35 cellular contexts compared by ENCODE assay signal in genomic region chr1:180551997-180552396, GRCh38. TPM values are rescaled to one million over a fixed set of nuclear protein-coding genes. Genes with fewer than 3 reads are reported as not detected.
"Had no signal": no experiment of that assay in that cellular context is flagged by ENCODE, and none has a peak within 500 bp of the region (broad histone marks: within the 10 kb centered on the region; RNA-seq: fewer than 3 reads in every experiment).

No MANE protein-coding gene starts in this region.

- H2AFZ ChIP-seq: hepatocyte had no signal

- H3K4me1 ChIP-seq: foreskin keratinocyte, gastroesophageal sphincter, prostate gland, spleen, tibial nerve, upper lobe of right lung, uterus had no signal

- H3K36me3 Mint-ChIP-seq: memory B cell; natural killer cell treated with Interleukin-12 subunit alpha and Interleukin-12 subunit beta and Interleukin-15 and Interleukin-18, amount 100 ng/mL, for 72 hours; stimulated activated naive B cell treated with anti-CD40 and anti-IgM and Interleukin-4, amounts not matched to agents 10 μg/mL and 1 μg/mL and 100 μg/mL, for 72 hours had no signal

- H3K27me3 ChIP-seq: esophagus muscularis mucosa, foreskin keratinocyte, gastroesophageal sphincter, heart left ventricle, hepatocyte, spleen, tibial nerve, upper lobe of right lung, uterus had no signal

- H3K4me1 Mint-ChIP-seq: memory B cell; naive B cell; stimulated activated naive B cell treated with anti-CD40 and anti-IgM and Interleukin-4, amounts not matched to agents 10 μg/mL and 1 μg/mL and 100 μg/mL, for 72 hours had no signal

- H3K4me3 Mint-ChIP-seq: memory B cell; naive B cell; natural killer cell treated with Interleukin-12 subunit alpha and Interleukin-12 subunit beta and Interleukin-15 and Interleukin-18, amount 100 ng/mL, for 72 hours; neural crest cell; stimulated activated naive B cell treated with anti-CD40 and anti-IgM and Interleukin-4, amounts not matched to agents 10 μg/mL and 1 μg/mL and 100 μg/mL, for 72 hours; stimulated activated naive CD8-positive, alpha-beta T cell treated with anti-CD3 and anti-CD28 coated beads, Interleukin-15, Interleukin-2, amounts not matched to agents 100 ng/mL and 50 ng/mL, for 24 hours had no signal

- H3K9me3 ChIP-seq: esophagus muscularis mucosa, gastroesophageal sphincter, heart left ventricle, prostate gland, spleen, thoracic aorta, tibial nerve, upper lobe of right lung, uterus had no signal

- H3K27me3 Mint-ChIP-seq: stimulated activated naive B cell treated with anti-CD40 and anti-IgM and Interleukin-4, amounts not matched to agents 10 μg/mL and 1 μg/mL and 100 μg/mL, for 72 hours; stimulated activated naive CD8-positive, alpha-beta T cell treated with anti-CD3 and anti-CD28 coated beads, Interleukin-15, Interleukin-2, amounts not matched to agents 100 ng/mL and 50 ng/mL, for 24 hours had no signal

- H3K4me3 ChIP-seq: coronary artery, esophagus muscularis mucosa, gastroesophageal sphincter, heart left ventricle, hepatocyte, lung, prostate gland, skin epidermis, spleen, thoracic aorta, tibial nerve, upper lobe of right lung, uterus had no signal

- DNase-seq: dermis blood vessel endothelial cell; effector memory CD4-positive, alpha-beta T cell; foreskin keratinocyte; heart left ventricle; kidney glomerular epithelial cell; left colon; left ventricle myocardium superior; naive B cell; nucleus accumbens; right cardiac atrium; spleen; stimulated activated CD4-positive, alpha-beta T cell treated with anti-CD3 and anti-CD28 coated beads, Interleukin-4, amount 100 ng/mL, for 4 hours; stimulated activated naive B cell treated with anti-CD40 and anti-IgM and Interleukin-4, amounts not matched to agents 10 μg/mL and 1 μg/mL and 100 μg/mL, for 72 hours; upper lobe of right lung; uterus had no signal

- ATAC-seq: foreskin keratinocyte; gastroesophageal sphincter; heart left ventricle; left colon; left ventricle myocardium superior; natural killer cell treated with Interleukin-12 subunit alpha and Interleukin-12 subunit beta and Interleukin-15 and Interleukin-18, amount 100 ng/mL, for 72 hours; right cardiac atrium; stimulated activated naive B cell treated with anti-CD40 and anti-IgM and Interleukin-4, amounts not matched to agents 10 μg/mL and 1 μg/mL and 100 μg/mL, for 72 hours; upper lobe of right lung had no signal

- H3K9me3 Mint-ChIP-seq: memory B cell; naive B cell; natural killer cell treated with Interleukin-12 subunit alpha and Interleukin-12 subunit beta and Interleukin-15 and Interleukin-18, amount 100 ng/mL, for 72 hours; neural crest cell; stimulated activated naive B cell treated with anti-CD40 and anti-IgM and Interleukin-4, amounts not matched to agents 10 μg/mL and 1 μg/mL and 100 μg/mL, for 72 hours; stimulated activated naive CD8-positive, alpha-beta T cell treated with anti-CD3 and anti-CD28 coated beads, Interleukin-15, Interleukin-2, amounts not matched to agents 100 ng/mL and 50 ng/mL, for 24 hours had no signal

- H3K4me2 ChIP-seq: hepatocyte had no signal

- H3K79me2 ChIP-seq: hepatocyte had no signal

- H3K27ac ChIP-seq: coronary artery, esophagus muscularis mucosa, foreskin keratinocyte, gastroesophageal sphincter, heart left ventricle, hepatocyte, prostate gland, skin epidermis, spleen, thoracic aorta, tibial nerve, upper lobe of right lung, uterus had no signal

- H3K27ac Mint-ChIP-seq: memory B cell; naive B cell; natural killer cell treated with Interleukin-12 subunit alpha and Interleukin-12 subunit beta and Interleukin-15 and Interleukin-18, amount 100 ng/mL, for 72 hours; stimulated activated naive B cell treated with anti-CD40 and anti-IgM and Interleukin-4, amounts not matched to agents 10 μg/mL and 1 μg/mL and 100 μg/mL, for 72 hours; stimulated activated naive CD8-positive, alpha-beta T cell treated with anti-CD3 and anti-CD28 coated beads, Interleukin-15, Interleukin-2, amounts not matched to agents 100 ng/mL and 50 ng/mL, for 24 hours had no signal

- H3K36me3 ChIP-seq: esophagus muscularis mucosa, gastroesophageal sphincter, heart left ventricle, prostate gland, spleen, thoracic aorta, tibial nerve, upper lobe of right lung, uterus had no signal

- FAIRE-seq: endothelial cell of umbilical vein had no signal

RNA-seq across cellular contexts. Expression of gene OVAAL, which starts 6.8 kb away (rescaled TPM):
- total RNA-seq: chondrocyte; dermis blood vessel endothelial cell; endothelial cell of umbilical vein; epithelial cell of proximal tubule; esophagus muscularis mucosa; fibroblast of lung; foreskin keratinocyte; gastroesophageal sphincter; hepatocyte; left colon; mononuclear cell; natural killer cell treated with Interleukin-12 subunit alpha and Interleukin-12 subunit beta and Interleukin-15 and Interleukin-18, amount 100 ng/mL, for 72 hours; neural crest cell; osteocyte; renal cortical epithelial cell; spleen; thoracic aorta; tibial nerve; upper lobe of right lung; uterus had no signal
- polyA plus RNA-seq: fibroblast of lung, foreskin keratinocyte, hepatocyte, lung, spleen had no signal
